Comparison of ENCODE assay signal across 14 cellular contexts in genomic region chr19:2039082-2039958, GRCh38. TPM values are rescaled to one million over a fixed set of nuclear protein-coding genes. Genes with fewer than 3 reads are reported as not detected.
DNase-seq lines count a peak whose midpoint lies in the region; ATAC-seq, FAIRE-seq and TF ChIP-seq lines count a peak whose summit lies in the region.
"Had no signal": no experiment of that assay in that cellular context is flagged by ENCODE, and none has a peak within 500 bp of the region (broad histone marks: within the 10 kb centered on the region; RNA-seq: fewer than 3 reads in every experiment).

No MANE protein-coding gene starts in this region.

- no peak for DNase-seq in activated naive CD4-positive, alpha-beta T cell treated with anti-CD3 and anti-CD28 coated beads, Interleukin-2, amount 50 U/mL, for 72 hours (ENCODE audit: low spot score in 2 of 2)
- DNase-seq in activated naive CD4-positive, alpha-beta T cell (lab: John Stamatoyannopoulos, UW): no peak
- peak in 2 of 4 experiments; percentile 31 to 35 for DNase-seq in K562 (ENCODE audit: extremely low read depth in 1 of 4, low spot score in 3 of 4)
- DNase-seq in memory B cell (ENCODE audit: low spot score in 2 of 2): no peak
- peak; percentile 64 for DNase-seq in upper lobe of right lung
- DNase-seq in NCI-H748 (lab: John Stamatoyannopoulos, UW; ENCODE audit: unreplicated experiment): no peak
- no peak for DNase-seq in HCEC 1CT
- DNase-seq in NCI-H1417 (lab: John Stamatoyannopoulos, UW): no peak
- DNase-seq: cortex of kidney, lower lobe of right lung, NCI-H1105 treated with DMSO at 0.1 percent for 48 hours, NCI-H526 treated with DMSO at 0.1 percent for 48 hours had no signal

- H3K9me1 ChIP-seq in K562 (ENCODE audit: control insufficient read depth, insufficient read depth, low read length): no peaks in the 10 kb centered on the region

- POLR2A ChIA-PET in K562 (lab: Yijun Ruan, JAX): interaction anchor here (0.8 to 2.7 kb wide), 4 partner anchors 9 to 37 kb away, joined by 3 to 18 read pairs (median 6); no protein-coding TSS in a partner anchor

- peaks cover 20% of the 10 kb centered on the region for H3K4me1 Mint-ChIP-seq in memory B cell

- TF ChIP-seq RAD21 in K562 (CRISPR knock-in tag; conservative IDR thresholded peaks at IDR 0.05 in 1 of 2, IDR thresholded peaks at IDR 0.05 in 1 of 2): no peak

- peaks cover 0 to 5% of the 10 kb centered on the region in 2 donors for H3K9me3 Mint-ChIP-seq in activated naive CD4-positive, alpha-beta T cell treated with anti-CD3 and anti-CD28 coated beads, Interleukin-2, amount 50 U/mL, for 72 hours
- no peaks in the 10 kb centered on the region for H3K9me3 Mint-ChIP-seq in memory B cell
- H3K9me3 Mint-ChIP-seq: activated naive CD4-positive, alpha-beta T cell treated with anti-CD3 and anti-CD28 coated beads, Interleukin-2, amount 50 U/mL, for 24 hours had no signal

- peak overlapping the region; percentile 39 to 50 for H3K27ac Mint-ChIP-seq in activated naive CD4-positive, alpha-beta T cell treated with anti-CD3 and anti-CD28 coated beads, Interleukin-2, amount 50 U/mL, for 72 hours
- peak overlapping the region; percentile 98 for H3K27ac Mint-ChIP-seq in memory B cell
- H3K27ac Mint-ChIP-seq: activated naive CD4-positive, alpha-beta T cell treated with anti-CD3 and anti-CD28 coated beads, Interleukin-2, amount 50 U/mL, for 24 hours had no signal

- no peak for TF ChIP-seq EP300 in K562 (IDR thresholded peaks at IDR 0.05; ENCODE audit: low read length)

- ATAC-seq in activated naive CD4-positive, alpha-beta T cell treated with anti-CD3 and anti-CD28 coated beads, Interleukin-2, amount 50 U/mL, for 72 hours: no peak
- ATAC-seq in K562: no peak
- no peak for ATAC-seq in memory B cell (ENCODE audit: low read depth)
- ATAC-seq in upper lobe of right lung: no peak
- ATAC-seq: activated CD4-positive, CD25-positive, alpha-beta regulatory T cell treated with anti-CD3 and anti-CD28 coated beads, Interleukin-2, amount 50 U/mL, for 24 hours; lower lobe of right lung had no signal

- H3K36me3 Mint-ChIP-seq in activated naive CD4-positive, alpha-beta T cell treated with anti-CD3 and anti-CD28 coated beads, Interleukin-2, amount 50 U/mL, for 72 hours: peaks cover 4 to 20% of the 10 kb centered on the region in 2 donors
- peaks cover 19% of the 10 kb centered on the region for H3K36me3 Mint-ChIP-seq in memory B cell
- H3K36me3 Mint-ChIP-seq: activated naive CD4-positive, alpha-beta T cell treated with anti-CD3 and anti-CD28 coated beads, Interleukin-2, amount 50 U/mL, for 24 hours had no signal

- peaks cover 16% of the 10 kb centered on the region; the same call in 1 of the 2 replicates for H4K20me1 ChIP-seq in K562 (replicated peaks; ENCODE audit: control insufficient read depth, insufficient read depth, low read length)

- TF ChIP-seq CTCF in K562 (IDR thresholded peaks at IDR 0.05 in 2 of 3, conservative IDR thresholded peaks at IDR 0.05 in 1 of 3; ENCODE audit: insufficient read depth in 2 of 3, low read depth in 1 of 3, low read length in 3 of 3) (no peak), upper lobe of right lung (IDR thresholded peaks at IDR 0.05) (no peak)

- no peak overlapping the region for H2AFZ ChIP-seq in K562 (ENCODE audit: low read depth, low read length)

- intact Hi-C loops in K562 (cut with micrococcal nuclease) (no loop called here), upper lobe of right lung (cut with DNase I) (no loop called here)

- H3K9me3 ChIP-seq in K562 (replicated peaks; ENCODE audit: control insufficient read depth, insufficient read depth, low read depth, low read length): peaks cover 7% of the 10 kb centered on the region
- H3K9me3 ChIP-seq in upper lobe of right lung: peaks cover 4% of the 10 kb centered on the region

- H3K36me3 ChIP-seq in K562 (ENCODE audit: control insufficient read depth, insufficient read depth, low read length) (peaks cover 62% of the 10 kb centered on the region; the same call in 2 of the 3 replicates), upper lobe of right lung (peaks cover 57% of the 10 kb centered on the region)

- H3K9ac ChIP-seq in K562 (ENCODE audit: insufficient read depth in 1 of 2, low read depth in 2 of 2, low read length in 2 of 2): peak overlapping the region in 1 of 2 experiments; percentile 36; a peak in 2 of 4 replicates

- H3K4me2 ChIP-seq in K562 (ENCODE audit: insufficient read depth, low read length): no peak overlapping the region

- H3K27ac ChIP-seq in K562 (ENCODE audit: extremely low read depth, low read depth, low read length) (no peak overlapping the region), upper lobe of right lung (no peak overlapping the region)

- no peak for FAIRE-seq in K562 (lab: Jason Lieb, UNC)

- no peaks in the 10 kb centered on the region for H3K27me3 ChIP-seq in K562 (ENCODE audit: control insufficient read depth in 2 of 2, insufficient read depth in 2 of 2, low read length in 2 of 2)
- no peaks in the 10 kb centered on the region for H3K27me3 ChIP-seq in upper lobe of right lung

- H3K27me3 Mint-ChIP-seq in memory B cell: no peaks in the 10 kb centered on the region
- H3K27me3 Mint-ChIP-seq: activated naive CD4-positive, alpha-beta T cell treated with anti-CD3 and anti-CD28 coated beads, Interleukin-2, amount 50 U/mL, for 24 hours had no signal

- no peak overlapping the region for H3K4me3 ChIP-seq in K562
- H3K4me3 ChIP-seq in upper lobe of right lung: no peak overlapping the region
- H3K4me3 ChIP-seq: lower lobe of right lung had no signal

- no peak for TF ChIP-seq POLR2A in K562 (conservative IDR thresholded peaks at IDR 0.05)

- BruUV-seq in K562 (replicated peaks; lab: Mats Ljungman, UMichigan): no TSS peak

- H3K79me2 ChIP-seq in K562 (ENCODE audit: control insufficient read depth, insufficient read depth, low read length): peaks cover 11% of the 10 kb centered on the region

- H3K4me1 ChIP-seq in K562 (replicated peaks in 1 of 2; ENCODE audit: control insufficient read depth in 2 of 2, insufficient read depth in 2 of 2, low read length in 2 of 2): peaks cover 21 to 75% of the 10 kb centered on the region in 2 experiments
- peaks cover 36% of the 10 kb centered on the region for H3K4me1 ChIP-seq in upper lobe of right lung

- WGBS in K562 (ENCODE audit: insufficient coverage, low coverage, missing lambda C conversion rate): 94% methylated on average over 13 of the region's 30 CpGs

- H3K4me3 Mint-ChIP-seq in memory B cell: no peak overlapping the region
- H3K4me3 Mint-ChIP-seq: activated naive CD4-positive, alpha-beta T cell treated with anti-CD3 and anti-CD28 coated beads, Interleukin-2, amount 50 U/mL, for 24 hours had no signal

- CTCF ChIA-PET in K562 (lab: Yijun Ruan, JAX; ENCODE audit: low intra/inter-chr PET ratio): no interaction called here

- in situ Hi-C loops in K562 (cut with MboI): no loop called here

RNA-seq across cellular contexts. Expression of gene MKNK2, which starts 11.7 kb away (rescaled TPM):
- total RNA-seq in activated naive CD4-positive, alpha-beta T cell treated with anti-CD3 and anti-CD28 coated beads, Interleukin-2, amount 50 U/mL, for 72 hours: 100 to 1,000 TPM; 211 to 261 TPM
- total RNA-seq in K562 (2011; cell fraction: chromatin; rRNA removed; ENCODE audit: low replicate concordance): 62.3 and 206 TPM in 2 replicates
- 137 and 161 TPM in 2 replicates for total RNA-seq in K562 (2011; cell fraction: nucleolus; rRNA removed)
- total RNA-seq in K562 (2011; cell fraction: nucleoplasm; rRNA removed): 83.2 and 85.9 TPM in 2 replicates
- total RNA-seq in K562 (2014; rRNA removed) (83.9 and 114 TPM in 2 replicates), K562 (2014; rRNA removed; fragmentation: Illumina TruSeq; extraction: Trizol) (19.3 and 22.0 TPM in 2 replicates), K562 (2015; rRNA removed; fragmentation: Illumina TruSeq; extraction: Trizol) (48.6 and 51.9 TPM in 2 replicates), K562 (2021) (179 and 191 TPM in 2 replicates), upper lobe of right lung (314 TPM)
- polyA plus RNA-seq in K562 (2011; rRNA removed) (59.3 and 97.4 TPM in 2 replicates), K562 (2014; fragmentation: Illumina TruSeq; extraction: Trizol) (44.6 and 77.5 TPM in 2 replicates), K562 (2014; fragmentation: Nextera tagmentation; extraction: Ambion mirVana) (1 to 10 TPM; 5.1 to 5.5 TPM), K562 (2014; rRNA removed) (87.2 and 91.7 TPM in 2 replicates)
- 77.0 and 149 TPM in 2 replicates for polyA plus RNA-seq in K562 (2011; cell fraction: cytosol; rRNA removed)
- polyA plus RNA-seq in K562 (2011; cell fraction: nucleus; rRNA removed): 131 and 186 TPM in 2 replicates
- polyA plus RNA-seq in K562 (2012): 69.2 and 176 TPM in 2 replicates
- 39.4 and 48.9 TPM in 2 replicates for polyA minus RNA-seq in K562 (2011; rRNA and poly(A)+ RNA removed)
- 99.7 and 155 TPM in 2 replicates for polyA minus RNA-seq in K562 (2011; cell fraction: cytosol; rRNA and poly(A)+ RNA removed)
- 43.6 and 57.8 TPM in 2 replicates for polyA minus RNA-seq in K562 (2011; cell fraction: nucleus; rRNA and poly(A)+ RNA removed)

RNA-seq across cellular contexts. Expression of gene BTBD2, which starts 23.8 kb away (rescaled TPM):
- 10 to 100 TPM; 24.6 to 60.8 TPM for total RNA-seq in activated naive CD4-positive, alpha-beta T cell treated with anti-CD3 and anti-CD28 coated beads, Interleukin-2, amount 50 U/mL, for 72 hours
- 7.3 and 29.0 TPM in 2 replicates for total RNA-seq in K562 (2011; cell fraction: chromatin; rRNA removed; ENCODE audit: low replicate concordance)
- total RNA-seq in K562 (2011; cell fraction: nucleolus; rRNA removed): 16.4 and 17.0 TPM in 2 replicates
- 14.3 and 16.7 TPM in 2 replicates for total RNA-seq in K562 (2011; cell fraction: nucleoplasm; rRNA removed)
- total RNA-seq in K562 (2014; rRNA removed) (5.6 and 8.1 TPM in 2 replicates), K562 (2014; rRNA removed; fragmentation: Illumina TruSeq; extraction: Trizol) (1.5 and 2.0 TPM in 2 replicates), K562 (2015; rRNA removed; fragmentation: Illumina TruSeq; extraction: Trizol) (6.4 and 6.9 TPM in 2 replicates), K562 (2021) (13.3 and 15.6 TPM in 2 replicates), upper lobe of right lung (56.5 TPM)
- polyA plus RNA-seq in K562 (2011; rRNA removed) (10.2 and 30.9 TPM in 2 replicates), K562 (2014; fragmentation: Illumina TruSeq; extraction: Trizol) (7.4 and 11.0 TPM in 2 replicates), K562 (2014; fragmentation: Nextera tagmentation; extraction: Ambion mirVana) (under 1 TPM; 0.10 to 0.28 TPM), K562 (2014; rRNA removed) (9.6 TPM in 2 replicates)
- polyA plus RNA-seq in K562 (2011; cell fraction: cytosol; rRNA removed): 21.5 and 25.6 TPM in 2 replicates
- 21.2 and 25.9 TPM in 2 replicates for polyA plus RNA-seq in K562 (2011; cell fraction: nucleus; rRNA removed)
- 18.5 and 62.5 TPM in 2 replicates for polyA plus RNA-seq in K562 (2012)
- 4.1 and 4.9 TPM in 2 replicates for polyA minus RNA-seq in K562 (2011; rRNA and poly(A)+ RNA removed)
- 15.5 and 42.0 TPM in 2 replicates for polyA minus RNA-seq in K562 (2011; cell fraction: cytosol; rRNA and poly(A)+ RNA removed)
- polyA minus RNA-seq in K562 (2011; cell fraction: nucleus; rRNA and poly(A)+ RNA removed): 5.9 and 11.9 TPM in 2 replicates

RNA-seq across cellular contexts. Expression of gene MOB3A, which starts 56.8 kb away (rescaled TPM):
- total RNA-seq in activated naive CD4-positive, alpha-beta T cell treated with anti-CD3 and anti-CD28 coated beads, Interleukin-2, amount 50 U/mL, for 72 hours: 100 to 1,000 TPM in 1 of 2 donors, 10 to 100 TPM in 1; 91.8 to 183 TPM
- 14.5 and 31.8 TPM in 2 replicates for total RNA-seq in K562 (2011; cell fraction: chromatin; rRNA removed; ENCODE audit: low replicate concordance)
- 13.9 and 14.7 TPM in 2 replicates for total RNA-seq in K562 (2011; cell fraction: nucleolus; rRNA removed)
- total RNA-seq in K562 (2011; cell fraction: nucleoplasm; rRNA removed): 13.0 and 13.8 TPM in 2 replicates
- total RNA-seq in K562 (2014; rRNA removed): 6.0 TPM in 2 replicates
- 2.6 and 2.7 TPM in 2 replicates for total RNA-seq in K562 (2014; rRNA removed; fragmentation: Illumina TruSeq; extraction: Trizol)
- 5.4 and 5.8 TPM in 2 replicates for total RNA-seq in K562 (2015; rRNA removed; fragmentation: Illumina TruSeq; extraction: Trizol)
- total RNA-seq in K562 (2021): 20.5 and 24.1 TPM in 2 replicates
- polyA plus RNA-seq in K562 (2011; rRNA removed): 10.9 and 24.8 TPM in 2 replicates
- polyA plus RNA-seq in K562 (2011; cell fraction: cytosol; rRNA removed): 30.7 and 31.8 TPM in 2 replicates
- polyA plus RNA-seq in K562 (2011; cell fraction: nucleus; rRNA removed): 10.5 and 12.5 TPM in 2 replicates
- 10.9 and 12.9 TPM in 2 replicates for polyA plus RNA-seq in K562 (2012)
- polyA plus RNA-seq in K562 (2014; fragmentation: Illumina TruSeq; extraction: Trizol): 11.9 and 12.0 TPM in 2 replicates
- polyA plus RNA-seq in K562 (2014; fragmentation: Nextera tagmentation; extraction: Ambion mirVana): 1 to 10 TPM; 1.1 to 2.2 TPM
- 8.2 and 10.3 TPM in 2 replicates for polyA plus RNA-seq in K562 (2014; rRNA removed)
- 10.3 and 10.6 TPM in 2 replicates for polyA minus RNA-seq in K562 (2011; rRNA and poly(A)+ RNA removed)
- 26.8 and 37.9 TPM in 2 replicates for polyA minus RNA-seq in K562 (2011; cell fraction: cytosol; rRNA and poly(A)+ RNA removed)
- polyA minus RNA-seq in K562 (2011; cell fraction: nucleus; rRNA and poly(A)+ RNA removed): 3.9 and 8.2 TPM in 2 replicates
- total RNA-seq in upper lobe of right lung: 58.8 TPM

RNA-seq across cellular contexts. Expression of gene IZUMO4, which starts 57.4 kb away (rescaled TPM):
- 100 to 1,000 TPM in 1 of 2 donors, 10 to 100 TPM in 1; 29.7 to 105 TPM for total RNA-seq in activated naive CD4-positive, alpha-beta T cell treated with anti-CD3 and anti-CD28 coated beads, Interleukin-2, amount 50 U/mL, for 72 hours
- total RNA-seq in K562 (2011; cell fraction: chromatin; rRNA removed; ENCODE audit: low replicate concordance): 6.2 and 19.6 TPM in 2 replicates
- total RNA-seq in K562 (2011; cell fraction: nucleolus; rRNA removed): 14.0 and 17.2 TPM in 2 replicates
- total RNA-seq in K562 (2011; cell fraction: nucleoplasm; rRNA removed): 8.0 and 12.0 TPM in 2 replicates
- total RNA-seq in K562 (2014; rRNA removed): 0.94 and 1.2 TPM in 2 replicates
- 0.25 and 0.48 TPM in 2 replicates for total RNA-seq in K562 (2014; rRNA removed; fragmentation: Illumina TruSeq; extraction: Trizol)
- total RNA-seq in K562 (2015; rRNA removed; fragmentation: Illumina TruSeq; extraction: Trizol): 0.53 and 0.72 TPM in 2 replicates
- total RNA-seq in K562 (2021): 1.6 TPM in 2 replicates
- polyA plus RNA-seq in K562 (2011; rRNA removed): 2.6 and 9.3 TPM in 2 replicates
- polyA plus RNA-seq in K562 (2011; cell fraction: cytosol; rRNA removed): 3.7 and 5.5 TPM in 2 replicates
- polyA plus RNA-seq in K562 (2011; cell fraction: nucleus; rRNA removed): 59.2 and 77.4 TPM in 2 replicates
- 2.1 and 5.9 TPM in 2 replicates for polyA plus RNA-seq in K562 (2012)
- polyA plus RNA-seq in K562 (2014; fragmentation: Illumina TruSeq; extraction: Trizol): 0.78 and 1.4 TPM in 2 replicates
- under 1 TPM; 0.07 to 0.13 TPM for polyA plus RNA-seq in K562 (2014; fragmentation: Nextera tagmentation; extraction: Ambion mirVana)
- 1.6 and 3.9 TPM in 2 replicates for polyA plus RNA-seq in K562 (2014; rRNA removed)
- polyA minus RNA-seq in K562 (2011; rRNA and poly(A)+ RNA removed): 0.60 and 0.74 TPM in 2 replicates
- polyA minus RNA-seq in K562 (2011; cell fraction: cytosol; rRNA and poly(A)+ RNA removed): not detected in 2 replicates
- 5.4 and 8.3 TPM in 2 replicates for polyA minus RNA-seq in K562 (2011; cell fraction: nucleus; rRNA and poly(A)+ RNA removed)
- 6.8 TPM for total RNA-seq in upper lobe of right lung
